In genomic region chr12:98182791-98183190, GRCh38 we compare ENCODE assay signal across 20 cellular contexts.
"Had no signal": no experiment of that assay in that cellular context is flagged by ENCODE, and none has a peak within 500 bp of the region (broad histone marks: within the 10 kb centered on the region; RNA-seq: fewer than 3 reads in every experiment).

No MANE protein-coding gene starts in this region.

- H3K27me3 ChIP-seq: esophagus muscularis mucosa, gastrocnemius medialis, sigmoid colon, vagina had no signal

- DNase-seq: activated CD4-positive, alpha-beta memory T cell treated with anti-CD3 and anti-CD28 coated beads for 36 hours; activated CD4-positive, alpha-beta T cell treated with anti-CD3 and anti-CD28 coated beads for 48 hours; activated effector memory CD4-positive, alpha-beta T cell treated with Interleukin-2 at 50 U/mL for 16 hours; activated naive CD4-positive, alpha-beta T cell treated with anti-CD3 and anti-CD28 coated beads, Interleukin-2, amount 10 ng/mL, durations not matched to agents 7 days and 5 days; activated T-cell treated with anti-CD3 and anti-CD28 coated beads, Interleukin-2, amount 50 U/mL, for 72 hours; amygdala; cerebellar nuclear complex; gastrocnemius medialis; hippocampal formation; left ventricle myocardium superior; mammary epithelial cell; naive thymus-derived CD8-positive, alpha-beta T cell; sigmoid colon; stimulated activated CD4-positive, alpha-beta T cell treated with anti-CD3 and anti-CD28 coated beads, Interleukin-2, amount 100 ng/mL, for 48 hours; stimulated activated naive CD4-positive, alpha-beta T cell had no signal

- H3K4me1 ChIP-seq: esophagus muscularis mucosa, gastrocnemius medialis, sigmoid colon, vagina had no signal

- H3K27ac ChIP-seq: coronary artery, esophagus muscularis mucosa, gastrocnemius medialis, sigmoid colon, thoracic aorta, vagina had no signal

- H3K36me3 ChIP-seq: esophagus muscularis mucosa, gastrocnemius medialis, sigmoid colon, thoracic aorta, vagina had no signal

- H3K9me3 ChIP-seq: esophagus muscularis mucosa, gastrocnemius medialis, sigmoid colon, thoracic aorta, vagina had no signal

- H3K4me3 ChIP-seq: coronary artery, esophagus muscularis mucosa, gastrocnemius medialis, sigmoid colon, smooth muscle cell, thoracic aorta, vagina had no signal

- ATAC-seq: activated T-cell treated with anti-CD3 and anti-CD28 coated beads, Interleukin-2, amount 50 U/mL, for 72 hours; gastrocnemius medialis; left ventricle myocardium superior; naive thymus-derived CD8-positive, alpha-beta T cell had no signal
